In genomic region chr13:58080806-58081205, GRCh38 we compare ENCODE assay signal across 1 cellular context.
TF ChIP-seq lines count a peak whose summit lies in the region.

No MANE protein-coding gene starts in this region.

TF ChIP-seq in GM23338, 12 proteins besides CTCF, POLR2A, EP300 and RAD21 (continued from another document):
- TF ChIP-seq STAT1 (IDR thresholded peaks at IDR 0.05; ENCODE audit: unreplicated experiment) (no peak), REST (IDR thresholded peaks at IDR 0.05; ENCODE audit: unreplicated experiment) (no peak), EZH2phosphoT487 (IDR thresholded peaks at IDR 0.05; ENCODE audit: unreplicated experiment) (no peak), ETS1 (IDR thresholded peaks at IDR 0.05) (no peak), NANOG (IDR thresholded peaks at IDR 0.05; ENCODE audit: borderline replicate concordance) (no peak), EZH2 (IDR thresholded peaks at IDR 0.05; ENCODE audit: low read depth, unreplicated experiment) (no peak), ZNF331 (CRISPR knock-in tag; IDR thresholded peaks at IDR 0.05; ENCODE audit: low read depth) (no peak), ZNF114 (CRISPR knock-in tag; IDR thresholded peaks at IDR 0.05) (no peak)
- TF ChIP-seq, protein P1, sequence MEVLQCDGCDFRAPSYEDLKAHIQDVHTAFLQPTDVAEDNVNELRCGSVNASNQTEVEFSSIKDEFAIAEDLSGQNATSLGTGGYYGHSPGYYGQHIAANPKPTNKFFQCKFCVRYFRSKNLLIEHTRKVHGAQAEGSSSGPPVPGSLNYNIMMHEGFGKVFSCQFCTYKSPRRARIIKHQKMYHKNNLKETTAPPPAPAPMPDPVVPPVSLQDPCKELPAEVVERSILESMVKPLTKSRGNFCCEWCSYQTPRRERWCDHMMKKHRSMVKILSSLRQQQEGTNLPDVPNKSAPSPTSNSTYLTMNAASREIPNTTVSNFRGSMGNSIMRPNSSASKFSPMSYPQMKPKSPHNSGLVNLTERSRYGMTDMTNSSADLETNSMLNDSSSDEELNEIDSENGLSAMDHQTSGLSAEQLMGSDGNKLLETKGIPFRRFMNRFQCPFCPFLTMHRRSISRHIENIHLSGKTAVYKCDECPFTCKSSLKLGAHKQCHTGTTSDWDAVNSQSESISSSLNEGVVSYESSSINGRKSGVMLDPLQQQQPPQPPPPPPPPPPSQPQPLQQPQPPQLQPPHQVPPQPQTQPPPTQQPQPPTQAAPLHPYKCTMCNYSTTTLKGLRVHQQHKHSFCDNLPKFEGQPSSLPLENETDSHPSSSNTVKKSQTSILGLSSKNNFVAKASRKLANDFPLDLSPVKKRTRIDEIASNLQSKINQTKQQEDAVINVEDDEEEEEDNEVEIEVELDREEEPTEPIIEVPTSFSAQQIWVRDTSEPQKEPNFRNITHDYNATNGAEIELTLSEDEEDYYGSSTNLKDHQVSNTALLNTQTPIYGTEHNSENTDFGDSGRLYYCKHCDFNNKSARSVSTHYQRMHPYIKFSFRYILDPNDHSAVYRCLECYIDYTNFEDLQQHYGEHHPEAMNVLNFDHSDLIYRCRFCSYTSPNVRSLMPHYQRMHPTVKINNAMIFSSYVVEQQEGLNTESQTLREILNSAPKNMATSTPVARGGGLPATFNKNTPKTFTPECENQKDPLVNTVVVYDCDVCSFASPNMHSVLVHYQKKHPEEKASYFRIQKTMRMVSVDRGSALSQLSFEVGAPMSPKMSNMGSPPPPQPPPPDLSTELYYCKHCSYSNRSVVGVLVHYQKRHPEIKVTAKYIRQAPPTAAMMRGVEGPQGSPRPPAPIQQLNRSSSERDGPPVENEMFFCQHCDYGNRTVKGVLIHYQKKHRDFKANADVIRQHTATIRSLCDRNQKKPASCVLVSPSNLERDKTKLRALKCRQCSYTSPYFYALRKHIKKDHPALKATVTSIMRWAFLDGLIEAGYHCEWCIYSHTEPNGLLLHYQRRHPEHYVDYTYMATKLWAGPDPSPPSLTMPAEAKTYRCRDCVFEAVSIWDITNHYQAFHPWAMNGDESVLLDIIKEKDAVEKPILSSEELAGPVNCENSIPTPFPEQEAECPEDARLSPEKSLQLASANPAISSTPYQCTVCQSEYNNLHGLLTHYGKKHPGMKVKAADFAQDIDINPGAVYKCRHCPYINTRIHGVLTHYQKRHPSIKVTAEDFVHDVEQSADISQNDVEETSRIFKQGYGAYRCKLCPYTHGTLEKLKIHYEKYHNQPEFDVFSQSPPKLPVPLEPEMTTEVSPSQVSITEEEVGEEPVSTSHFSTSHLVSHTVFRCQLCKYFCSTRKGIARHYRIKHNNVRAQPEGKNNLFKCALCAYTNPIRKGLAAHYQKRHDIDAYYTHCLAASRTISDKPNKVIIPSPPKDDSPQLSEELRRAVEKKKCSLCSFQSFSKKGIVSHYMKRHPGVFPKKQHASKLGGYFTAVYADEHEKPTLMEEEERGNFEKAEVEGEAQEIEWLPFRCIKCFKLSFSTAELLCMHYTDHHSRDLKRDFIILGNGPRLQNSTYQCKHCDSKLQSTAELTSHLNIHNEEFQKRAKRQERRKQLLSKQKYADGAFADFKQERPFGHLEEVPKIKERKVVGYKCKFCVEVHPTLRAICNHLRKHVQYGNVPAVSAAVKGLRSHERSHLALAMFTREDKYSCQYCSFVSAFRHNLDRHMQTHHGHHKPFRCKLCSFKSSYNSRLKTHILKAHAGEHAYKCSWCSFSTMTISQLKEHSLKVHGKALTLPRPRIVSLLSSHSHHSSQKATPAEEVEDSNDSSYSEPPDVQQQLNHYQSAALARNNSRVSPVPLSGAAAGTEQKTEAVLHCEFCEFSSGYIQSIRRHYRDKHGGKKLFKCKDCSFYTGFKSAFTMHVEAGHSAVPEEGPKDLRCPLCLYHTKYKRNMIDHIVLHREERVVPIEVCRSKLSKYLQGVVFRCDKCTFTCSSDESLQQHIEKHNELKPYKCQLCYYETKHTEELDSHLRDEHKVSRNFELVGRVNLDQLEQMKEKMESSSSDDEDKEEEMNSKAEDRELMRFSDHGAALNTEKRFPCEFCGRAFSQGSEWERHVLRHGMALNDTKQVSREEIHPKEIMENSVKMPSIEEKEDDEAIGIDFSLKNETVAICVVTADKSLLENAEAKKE (CRISPR knock-in tag; IDR thresholded peaks at IDR 0.05): no peak
